Comparison of ENCODE assay signal across 8 cellular contexts in the genomic region with DNA sequence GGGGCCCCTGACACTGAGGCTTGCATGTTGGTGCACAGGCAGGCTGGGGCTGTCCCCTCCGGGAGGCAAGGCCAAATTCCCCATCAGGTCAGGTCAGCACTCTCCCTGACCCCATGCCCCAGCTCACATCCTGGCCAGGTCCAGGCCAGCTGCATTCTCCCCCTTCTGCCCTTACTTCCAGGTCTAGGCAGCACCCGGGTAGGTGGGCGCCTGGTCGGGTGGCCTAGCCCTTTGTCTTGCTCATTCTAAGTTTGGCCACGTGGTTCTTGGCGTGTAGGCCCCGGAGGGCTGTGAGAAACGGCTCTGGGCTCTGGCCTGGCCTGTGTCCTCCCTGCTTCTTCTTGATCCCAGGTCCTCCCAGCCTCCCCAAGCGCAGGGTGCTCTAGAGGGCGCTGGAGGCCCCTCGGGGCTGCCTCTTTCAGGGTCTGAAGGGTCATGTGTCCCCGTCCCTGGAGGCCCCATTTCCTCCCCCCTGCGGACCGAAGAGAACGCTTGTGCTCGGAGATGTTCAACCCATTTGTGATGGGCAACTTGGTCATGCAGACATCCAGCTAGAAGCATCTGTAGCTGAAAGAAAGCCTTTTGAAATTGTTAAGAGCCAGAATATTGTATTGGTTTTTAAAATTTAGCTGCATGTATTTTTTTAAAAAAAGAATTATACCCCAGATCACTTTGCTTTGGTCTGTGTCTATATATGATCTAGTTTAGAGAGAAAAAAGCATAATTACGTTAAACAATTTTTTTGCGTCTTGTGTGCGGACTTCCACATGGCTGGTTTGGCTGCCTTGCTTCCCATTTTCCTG.
A peak's percentile ranks its signal among the peaks of the same experiment; 100 is the strongest.
DNase-seq lines count a peak whose midpoint lies in the region; ATAC-seq and TF ChIP-seq lines count a peak whose summit lies in the region.

No MANE protein-coding gene starts in this region.

- TF ChIP-seq CTCF in GM13976 (IDR thresholded peaks at IDR 0.05; ENCODE audit: borderline replicate concordance, control extremely low read depth, extremely low read depth, insufficient read depth, missing control alignments), result no peak

- peaks cover 66% of the 10 kb centered on the region for H3K27me3 Mint-ChIP-seq in activated naive CD8-positive, alpha-beta T cell treated with anti-CD3 and anti-CD28 coated beads, Interleukin-2, amount 50 U/mL, for 24 hours

- H3K27ac ChIP-seq in substantia nigra (ENCODE audit: low read depth, low read length, poor library complexity, severe bottlenecking), result peak overlapping the region; percentile 67

- H3K4me3 Mint-ChIP-seq in activated naive CD8-positive, alpha-beta T cell treated with anti-CD3 and anti-CD28 coated beads, Interleukin-2, amount 50 U/mL, for 24 hours, result no peak overlapping the region

- DNase-seq in 8988T (peak; percentile 96), GM13976 (ENCODE audit: low spot score) (peak; percentile 65), iPS-NIHi7 (ENCODE audit: extremely low spot score) (peak; percentile 68), substantia nigra (lab: John Stamatoyannopoulos, UW) (peak in 21 of 49 donors; percentile 8 to 57 (median 41))
- peak; percentile 39 for DNase-seq in activated naive CD8-positive, alpha-beta T cell treated with anti-CD3 and anti-CD28 coated beads, Interleukin-2, amount 50 U/mL, for 24 hours
- DNase-seq in activated CD4-positive, alpha-beta T cell treated with anti-CD3 and anti-CD28 coated beads, Interleukin-2, amount 50 U/mL, for 4 hours, result no peak
- DNase-seq in activated CD4-positive, alpha-beta T cell treated with anti-CD3 and anti-CD28 coated beads, Interleukin-2, amount 50 U/mL, for 1 hour, result no peak

- ATAC-seq in activated naive CD8-positive, alpha-beta T cell treated with anti-CD3 and anti-CD28 coated beads, Interleukin-2, amount 50 U/mL, for 24 hours, result no peak
- ATAC-seq in HG03457 (IDR thresholded peaks at IDR 0.05; ENCODE audit: unreplicated experiment), result no peak

- H3K4me1 Mint-ChIP-seq in activated naive CD8-positive, alpha-beta T cell treated with anti-CD3 and anti-CD28 coated beads, Interleukin-2, amount 50 U/mL, for 24 hours, result peaks cover 20% of the 10 kb centered on the region

- H3K36me3 Mint-ChIP-seq in activated naive CD8-positive, alpha-beta T cell treated with anti-CD3 and anti-CD28 coated beads, Interleukin-2, amount 50 U/mL, for 24 hours (ENCODE audit: low read depth), result no peaks in the 10 kb centered on the region

- no peak overlapping the region for H3K27ac Mint-ChIP-seq in activated naive CD8-positive, alpha-beta T cell treated with anti-CD3 and anti-CD28 coated beads, Interleukin-2, amount 50 U/mL, for 24 hours

- in situ Hi-C loops in GM13976 (cut with MboI; ENCODE audit: low sequenced_read_pairs, unreplicated experiment), result no loop called here

- H3K9me3 Mint-ChIP-seq in activated naive CD8-positive, alpha-beta T cell treated with anti-CD3 and anti-CD28 coated beads, Interleukin-2, amount 50 U/mL, for 24 hours, result no peaks in the 10 kb centered on the region

Comparison
In these comparisons a context has a peak if more than half of its experiments do, and no peak if none do; other contexts are left out.
1. DNase-seq: peak in 8988T (single experiment), GM13976 (single experiment), activated naive CD8-positive, alpha-beta T cell treated with anti-CD3 and anti-CD28 coated beads, Interleukin-2, amount 50 U/mL, for 24 hours (single experiment) and iPS-NIHi7 (single experiment); none in activated CD4-positive, alpha-beta T cell treated with anti-CD3 and anti-CD28 coated beads, Interleukin-2, amount 50 U/mL, for 4 hours (0 of 2) and activated CD4-positive, alpha-beta T cell treated with anti-CD3 and anti-CD28 coated beads, Interleukin-2, amount 50 U/mL, for 1 hour (single experiment).